In genomic region chr19:2782357-2782935, GRCh38 we compare ENCODE assay signal across 8 cellular contexts. TPM values are rescaled to one million over a fixed set of nuclear protein-coding genes. Genes with fewer than 3 reads are reported as not detected.
DNase-seq lines count a peak whose midpoint lies in the region; ATAC-seq, FAIRE-seq and TF ChIP-seq lines count a peak whose summit lies in the region.

No MANE protein-coding gene starts in this region.

- intact Hi-C loops in activated CD4-positive, alpha-beta T cell treated with anti-CD3 and anti-CD28 coated beads, Interleukin-2, amount 10 ng/mL, durations not matched to agents 24 days and 14 days (cut with micrococcal nuclease), result loop anchor here (2.0 kb wide), 1 partner anchor 42 kb away; the partner anchor contains the start of gene SLC39A3
- intact Hi-C loops in kidney (cut with DNase I), result no loop called here

- no peaks in the 10 kb centered on the region for H3K9me3 ChIP-seq in kidney (ENCODE audit: control insufficient read depth in 1 of 2, low read length in 2 of 2)

- ATAC-seq in HG03378 (IDR thresholded peaks at IDR 0.05; ENCODE audit: unreplicated experiment) (no peak), GM21367 (IDR thresholded peaks at IDR 0.05; ENCODE audit: unreplicated experiment) (no peak)

- peak overlapping the region; percentile 81 to 86 for H3K27ac ChIP-seq in kidney (ENCODE audit: low read depth in 2 of 2, low read length in 2 of 2)
- H3K27ac ChIP-seq in temporal lobe (ENCODE audit: low read depth, low read length), result peak overlapping the region; percentile 93

- peak overlapping the region; percentile 95 for H3K4me3 Mint-ChIP-seq in activated CD4-positive, alpha-beta T cell treated with anti-CD3 and anti-CD28 coated beads, Interleukin-2, amount 10 ng/mL, durations not matched to agents 24 days and 14 days
- H3K4me3 Mint-ChIP-seq in activated naive CD4-positive, alpha-beta T cell treated with anti-CD3 and anti-CD28 coated beads, Interleukin-2, amount 10 ng/mL, durations not matched to agents 7 days and 5 days, result peak overlapping the region; percentile 88

- H3K27ac Mint-ChIP-seq in activated CD4-positive, alpha-beta T cell treated with anti-CD3 and anti-CD28 coated beads, Interleukin-2, amount 10 ng/mL, durations not matched to agents 24 days and 14 days, result peak overlapping the region; percentile 98
- peak overlapping the region; percentile 92 for H3K27ac Mint-ChIP-seq in activated naive CD4-positive, alpha-beta T cell treated with anti-CD3 and anti-CD28 coated beads, Interleukin-2, amount 10 ng/mL, durations not matched to agents 7 days and 5 days

- peak overlapping the region; percentile 79 to 93 for H3K9ac ChIP-seq in kidney (ENCODE audit: low read length in 2 of 2)

- no peaks in the 10 kb centered on the region for H3K36me3 ChIP-seq in kidney (ENCODE audit: control insufficient read depth in 1 of 2, insufficient read depth in 2 of 2, low read length in 2 of 2)

- peaks cover 15 to 28% of the 10 kb centered on the region in 2 donors for H3K4me1 ChIP-seq in kidney (ENCODE audit: control insufficient read depth in 1 of 2, insufficient read depth in 1 of 2, low read depth in 1 of 2, low read length in 2 of 2)

- CTCF ChIA-PET in activated naive CD4-positive, alpha-beta T cell treated with anti-CD3 and anti-CD28 coated beads, Interleukin-2, amount 10 ng/mL, durations not matched to agents 7 days and 5 days (lab: Charles Lee), result interaction anchor here (1.4 to 2.4 kb wide), 2 partner anchors 33 kb away, joined by 3 to 13 read pairs; no protein-coding TSS in a partner anchor

- DNase-seq in activated CD4-positive, alpha-beta T cell treated with anti-CD3 and anti-CD28 coated beads, Interleukin-2, amount 10 ng/mL, durations not matched to agents 24 days and 14 days, result peak; percentile 63
- no peak for DNase-seq in activated CD4-positive, alpha-beta T cell treated with anti-CD3 and anti-CD28 coated beads for 1 hour
- no peak for DNase-seq in activated naive CD4-positive, alpha-beta T cell treated with anti-CD3 and anti-CD28 coated beads, Interleukin-2, amount 10 ng/mL, durations not matched to agents 7 days and 5 days
- DNase-seq in kidney (no peak), LoVo (ENCODE audit: low spot score) (no peak)

- H3K9me3 Mint-ChIP-seq in activated CD4-positive, alpha-beta T cell treated with anti-CD3 and anti-CD28 coated beads, Interleukin-2, amount 10 ng/mL, durations not matched to agents 24 days and 14 days, result peaks cover 4% of the 10 kb centered on the region
- H3K9me3 Mint-ChIP-seq in activated naive CD4-positive, alpha-beta T cell treated with anti-CD3 and anti-CD28 coated beads, Interleukin-2, amount 10 ng/mL, durations not matched to agents 7 days and 5 days, result no peaks in the 10 kb centered on the region

- H3K36me3 Mint-ChIP-seq in activated CD4-positive, alpha-beta T cell treated with anti-CD3 and anti-CD28 coated beads, Interleukin-2, amount 10 ng/mL, durations not matched to agents 24 days and 14 days (ENCODE audit: low read depth), result peaks cover 18% of the 10 kb centered on the region
- peaks cover 9% of the 10 kb centered on the region for H3K36me3 Mint-ChIP-seq in activated naive CD4-positive, alpha-beta T cell treated with anti-CD3 and anti-CD28 coated beads, Interleukin-2, amount 10 ng/mL, durations not matched to agents 7 days and 5 days

- peaks cover 33% of the 10 kb centered on the region for H3K4me1 Mint-ChIP-seq in activated CD4-positive, alpha-beta T cell treated with anti-CD3 and anti-CD28 coated beads, Interleukin-2, amount 10 ng/mL, durations not matched to agents 24 days and 14 days
- peaks cover 61% of the 10 kb centered on the region for H3K4me1 Mint-ChIP-seq in activated naive CD4-positive, alpha-beta T cell treated with anti-CD3 and anti-CD28 coated beads, Interleukin-2, amount 10 ng/mL, durations not matched to agents 7 days and 5 days

- no peaks in the 10 kb centered on the region for H3K27me3 Mint-ChIP-seq in activated CD4-positive, alpha-beta T cell treated with anti-CD3 and anti-CD28 coated beads, Interleukin-2, amount 10 ng/mL, durations not matched to agents 24 days and 14 days
- no peaks in the 10 kb centered on the region for H3K27me3 Mint-ChIP-seq in activated naive CD4-positive, alpha-beta T cell treated with anti-CD3 and anti-CD28 coated beads, Interleukin-2, amount 10 ng/mL, durations not matched to agents 7 days and 5 days

- no peak for TF ChIP-seq CTCF in kidney (IDR thresholded peaks at IDR 0.05; ENCODE audit: borderline replicate concordance, extremely low read depth, insufficient read depth)

- H3K4me3 ChIP-seq in kidney (ENCODE audit: low read length in 2 of 2), result peak overlapping the region; percentile 90

- FAIRE-seq in kidney (lab: Jason Lieb, UNC), result no peak

RNA-seq across cellular contexts. Expression of gene SGTA, which starts 0.6 kb away (rescaled TPM):
- total RNA-seq in activated CD4-positive, alpha-beta T cell treated with anti-CD3 and anti-CD28 coated beads, Interleukin-2, amount 10 ng/mL, durations not matched to agents 24 days and 14 days, result 73.3 and 76.9 TPM in 2 replicates
- total RNA-seq in kidney (50.4 TPM), temporal lobe (30.2 TPM)
- polyA plus RNA-seq in kidney (ENCODE audit: insufficient read depth, low read depth, low replicate concordance), result 66.2 TPM

RNA-seq across cellular contexts. Expression of gene THOP1, which starts 2.9 kb away (rescaled TPM):
- 200 and 207 TPM in 2 replicates for total RNA-seq in activated CD4-positive, alpha-beta T cell treated with anti-CD3 and anti-CD28 coated beads, Interleukin-2, amount 10 ng/mL, durations not matched to agents 24 days and 14 days
- total RNA-seq in kidney, result 42.9 TPM
- 36.8 TPM for polyA plus RNA-seq in kidney (ENCODE audit: insufficient read depth, low read depth, low replicate concordance)
- total RNA-seq in temporal lobe, result 31.5 TPM

RNA-seq across cellular contexts. Expression of gene ZNF554, which starts 37.2 kb away (rescaled TPM):
- 1.9 and 2.1 TPM in 2 replicates for total RNA-seq in activated CD4-positive, alpha-beta T cell treated with anti-CD3 and anti-CD28 coated beads, Interleukin-2, amount 10 ng/mL, durations not matched to agents 24 days and 14 days
- total RNA-seq in kidney (6.9 TPM), temporal lobe (13.0 TPM)
- polyA plus RNA-seq in kidney (ENCODE audit: insufficient read depth, low read depth, low replicate concordance), result 3.6 TPM

RNA-seq across cellular contexts. Expression of gene SLC39A3, which starts 42.6 kb away (rescaled TPM):
- 48.8 and 52.2 TPM in 2 replicates for total RNA-seq in activated CD4-positive, alpha-beta T cell treated with anti-CD3 and anti-CD28 coated beads, Interleukin-2, amount 10 ng/mL, durations not matched to agents 24 days and 14 days
- 31.1 TPM for total RNA-seq in kidney
- polyA plus RNA-seq in kidney (ENCODE audit: insufficient read depth, low read depth, low replicate concordance), result 38.0 TPM
- 15.0 TPM for total RNA-seq in temporal lobe

RNA-seq across cellular contexts. Expression of gene ZNF555, which starts 58.8 kb away (rescaled TPM):
- total RNA-seq in activated CD4-positive, alpha-beta T cell treated with anti-CD3 and anti-CD28 coated beads, Interleukin-2, amount 10 ng/mL, durations not matched to agents 24 days and 14 days, result 0.90 and 0.98 TPM in 2 replicates
- total RNA-seq in kidney, result 9.8 TPM
- polyA plus RNA-seq in kidney (ENCODE audit: insufficient read depth, low read depth, low replicate concordance), result 3.9 TPM
- total RNA-seq in temporal lobe, result 17.0 TPM
